Comparison of ENCODE assay signal across 8 cellular contexts in the genomic region with DNA sequence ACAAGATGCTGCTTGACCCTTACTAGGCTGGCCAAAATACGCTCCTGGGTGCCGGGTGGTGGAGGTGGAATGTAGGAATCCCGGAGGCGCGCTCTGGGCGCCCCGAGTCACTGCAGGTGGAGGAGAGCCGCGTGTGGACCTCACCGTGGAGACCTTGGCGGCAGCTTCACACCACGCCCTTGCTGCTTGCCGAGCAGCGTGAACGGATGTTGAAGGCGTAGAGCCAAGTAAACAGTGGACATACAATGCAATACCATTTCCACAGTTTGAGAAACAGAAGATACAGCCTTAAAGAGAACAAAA. TPM values are rescaled to one million over a fixed set of nuclear protein-coding genes. Genes with fewer than 3 reads are reported as not detected.
DNase-seq lines count a peak whose midpoint lies in the region; ATAC-seq lines count a peak whose summit lies in the region.

No MANE protein-coding gene starts in this region.

- no peaks in the 10 kb centered on the region for H3K9me3 ChIP-seq in HUES64 (ENCODE audit: insufficient read depth, low read depth, low read length)

- intact Hi-C loops in left colon (cut with DNase I, micrococcal nuclease), result no loop called here

- no peak overlapping the region for H3K27ac ChIP-seq in HUES64 (ENCODE audit: low read depth, low read length)

- no peaks in the 10 kb centered on the region for H3K36me3 ChIP-seq in HUES64 (ENCODE audit: insufficient read depth, low read length)

- WGBS in HUES64, result 6% methylated on average over 16 of the region's 16 CpGs

- peak overlapping the region; percentile 56 for H3K4me3 ChIP-seq in HUES64 (ENCODE audit: low read length)

- no peak overlapping the region for H3K9ac ChIP-seq in HUES64 (ENCODE audit: low read depth, low read length)

- H3K27me3 ChIP-seq in HUES64 (ENCODE audit: insufficient read depth, low read length), result peaks cover 64% of the 10 kb centered on the region

- peak; percentile 72 for ATAC-seq in left colon

- peak; percentile 50 for DNase-seq in NCI-H82 (lab: John Stamatoyannopoulos, UW)
- no peak for DNase-seq in NCI-H82 treated with DMSO at 0.1 percent for 48 hours (lab: John Stamatoyannopoulos, UW; ENCODE audit: unreplicated experiment)
- DNase-seq in T-helper 9 cell, result peak; percentile 15
- DNase-seq in central memory CD4-positive, alpha-beta T cell, result peak; percentile 33
- DNase-seq in left colon, result peak; percentile 72 to 74
- peak; percentile 56 for DNase-seq in stimulated activated CD8-positive, alpha-beta memory T cell treated with anti-CD3 and anti-CD28 coated beads, Interleukin-4, amount 100 ng/mL, for 48 hours
- no peak for DNase-seq in NCI-H1436 (lab: John Stamatoyannopoulos, UW)

- peaks cover 11% of the 10 kb centered on the region; the same call in 1 of the 2 replicates for H3K4me1 ChIP-seq in HUES64 (ENCODE audit: insufficient read depth, low read length)

RNA-seq across cellular contexts. Expression of gene NCR3LG1, which starts 1.3 kb away (rescaled TPM):
- 0.70 TPM for polyA plus RNA-seq in HUES64 (2013, experiment 1 of 2)
- 1.3 TPM for polyA plus RNA-seq in HUES64 (2013, experiment 2 of 2)
- total RNA-seq in left colon, result 10 to 100 TPM; 13.1 to 16.5 TPM

RNA-seq across cellular contexts. Expression of gene KCNJ11, which starts 35.6 kb away (rescaled TPM):
- 2.6 TPM for polyA plus RNA-seq in HUES64 (2013, experiment 1 of 2)
- 2.5 TPM for polyA plus RNA-seq in HUES64 (2013, experiment 2 of 2)
- 1 to 10 TPM; 2.1 to 6.9 TPM for total RNA-seq in left colon

Comparison
In these comparisons a context has a peak if more than half of its experiments do, and no peak if none do; other contexts are left out.
1. DNase-seq: peak in NCI-H82 (single experiment), T-helper 9 cell (single experiment), central memory CD4-positive, alpha-beta T cell (single experiment), left colon (2 of 2) and stimulated activated CD8-positive, alpha-beta memory T cell treated with anti-CD3 and anti-CD28 coated beads, Interleukin-4, amount 100 ng/mL, for 48 hours (single experiment); none in NCI-H82 treated with DMSO at 0.1 percent for 48 hours (single experiment) and NCI-H1436 (single experiment).